In genomic region chr6:42403415-42403814, GRCh38 we compare ENCODE assay signal across 16 cellular contexts. TPM values are rescaled to one million over a fixed set of nuclear protein-coding genes. Genes with fewer than 3 reads are reported as not detected.
DNase-seq lines count a peak whose midpoint lies in the region; ATAC-seq, FAIRE-seq and TF ChIP-seq lines count a peak whose summit lies in the region.
"Had no signal": no experiment of that assay in that cellular context is flagged by ENCODE, and none has a peak within 500 bp of the region (broad histone marks: within the 10 kb centered on the region; RNA-seq: fewer than 3 reads in every experiment).

No MANE protein-coding gene starts in this region.

- peak overlapping the region; percentile 92 for H3K27ac Mint-ChIP-seq in HFFc6

- no peak for FAIRE-seq in A549 (lab: Jason Lieb, UNC)
- FAIRE-seq: endothelial cell of umbilical vein had no signal

- CTCF ChIA-PET in A549 (lab: Yijun Ruan, JAX), result interaction anchor here (0.8 to 1.8 kb wide), 2 partner anchors 15 to 144 kb away, joined by 3 to 4 read pairs; no protein-coding TSS in a partner anchor
- CTCF ChIA-PET in mammary epithelial cell (lab: Charles Lee; ENCODE audit: low non-redundant PET), result interaction anchor here (0.6 kb wide), 1 partner anchor 14 kb away, joined by 3 read pairs; no protein-coding TSS in a partner anchor

- in situ Hi-C loops in mammary epithelial cell (cut with MboI; ENCODE audit: low sequenced_read_pairs in 2 of 2), result no loop called here

- WGBS in A549 (ENCODE audit: missing lambda C conversion rate), result 86% methylated on average over 7 of the region's 7 CpGs
- 91% methylated on average over 7 of the region's 7 CpGs for WGBS in mammary epithelial cell (ENCODE audit: low coverage, missing lambda C conversion rate)

- peak overlapping the region; percentile 69 to 80; a peak in 3 of 6 replicates for H3K27ac ChIP-seq in A549
- no peak overlapping the region for H3K27ac ChIP-seq in mammary epithelial cell (ENCODE audit: insufficient read depth, low read depth, low read length)
- H3K27ac ChIP-seq: parathyroid adenoma had no signal

- peaks cover 45% of the 10 kb centered on the region for H3K4me1 ChIP-seq in A549
- peaks cover 45% of the 10 kb centered on the region for H3K4me1 ChIP-seq in mammary epithelial cell (ENCODE audit: insufficient read depth, low read length)
- H3K4me1 ChIP-seq: parathyroid adenoma had no signal

- dilution Hi-C loops in mammary epithelial cell (cut with HindIII; ENCODE audit: low sequenced_read_pairs), result no loop called here

- H3K9me3 Mint-ChIP-seq in HFFc6, result no peaks in the 10 kb centered on the region

- H3K9me3 ChIP-seq in A549 (no peaks in the 10 kb centered on the region), mammary epithelial cell (replicated peaks; ENCODE audit: insufficient read depth, low read length) (no peaks in the 10 kb centered on the region)
- H3K9me3 ChIP-seq: adrenal gland, HAP-1 had no signal

- no peaks in the 10 kb centered on the region for H4K20me1 ChIP-seq in mammary epithelial cell (ENCODE audit: insufficient read depth, low read length)

- no peak overlapping the region for H3K9ac ChIP-seq in mammary epithelial cell (ENCODE audit: insufficient read depth, low read length)
- H3K9ac ChIP-seq: parathyroid adenoma had no signal

- 0 out of 6 replicates have a peak, but pooled peaks of 1 of the 2 experiments have one; percentile 27 for ATAC-seq in A549
- no peak for ATAC-seq in left lobe of liver
- ATAC-seq: activated CD4-positive, alpha-beta T cell treated with anti-CD3 and anti-CD28 coated beads for 36 hours had no signal

- H3K27me3 Mint-ChIP-seq in HFFc6 (ENCODE audit: insufficient read depth), result no peaks in the 10 kb centered on the region
- H3K27me3 Mint-ChIP-seq: activated CD4-positive, alpha-beta T cell treated with anti-CD3 and anti-CD28 coated beads for 36 hours had no signal

- H2AFZ ChIP-seq in mammary epithelial cell (ENCODE audit: low read depth, low read length), result no peak overlapping the region
- H2AFZ ChIP-seq: parathyroid adenoma had no signal

- peaks cover 18% of the 10 kb centered on the region for H3K79me2 ChIP-seq in mammary epithelial cell (ENCODE audit: insufficient read depth, low read length)

- H3K4me2 ChIP-seq in A549, result peak overlapping the region; percentile 62; the same call in 2 of the 3 replicates
- H3K4me2 ChIP-seq in mammary epithelial cell (ENCODE audit: insufficient read depth, low read depth, low read length), result peak overlapping the region; percentile 31

- no peak for DNase-seq in A549 (ENCODE audit: low read depth in 1 of 2, low spot score in 1 of 2)
- peak; percentile 7 for DNase-seq in HFFc6
- DNase-seq in mammary epithelial cell, result peak; percentile 52
- DNase-seq in left lobe of liver (ENCODE audit: low spot score), result peak; percentile 39
- no peak for DNase-seq in H4 (ENCODE audit: low spot score)
- DNase-seq in dedifferentiated amniotic fluid mesenchymal stem cell (ENCODE audit: extremely low spot score), result no peak
- no peak for DNase-seq in midbrain (lab: John Stamatoyannopoulos, UW)
- DNase-seq in RPMI8226, result no peak
- DNase-seq: activated CD4-positive, alpha-beta T cell treated with anti-CD3 and anti-CD28 coated beads for 36 hours; adrenal gland; C1 segment of cervical spinal cord; SIG-M5; stimulated activated CD4-positive, alpha-beta T cell treated with anti-CD3 and anti-CD28 coated beads, Interleukin-2, amount 100 ng/mL, for 48 hours had no signal

- TF ChIP-seq POLR2A in A549 (IDR thresholded peaks at IDR 0.05; ENCODE audit: low read length), result no peak

- no peaks in the 10 kb centered on the region for H3K27me3 ChIP-seq in mammary epithelial cell (ENCODE audit: insufficient read depth, low read length)
- H3K27me3 ChIP-seq: adrenal gland had no signal

- peaks cover 69% of the 10 kb centered on the region for H3K4me1 Mint-ChIP-seq in HFFc6 (ENCODE audit: low read depth)

- TF ChIP-seq CTCF in A549 (IDR thresholded peaks at IDR 0.05) (no peak), HFFc6 (IDR thresholded peaks at IDR 0.05) (peak; percentile 18; the same call in 1 of the 2 replicates), mammary epithelial cell (conservative IDR thresholded peaks at IDR 0.05 in 1 of 2, IDR thresholded peaks at IDR 0.05 in 1 of 2; ENCODE audit: extremely low read depth in 1 of 2, insufficient read depth in 1 of 2, low read depth in 1 of 2, low read length in 2 of 2) (peak in 1 of 2 donors; percentile 24)

- H3K4me3 Mint-ChIP-seq in HFFc6, result peak overlapping the region; percentile 83; the same call in 1 of the 2 replicates

- intact Hi-C loops in mammary epithelial cell (cut with micrococcal nuclease), result loop anchor here (5.0 kb wide), 2 partner anchors 66 to 144 kb away; no protein-coding TSS in a partner anchor

- no peak for TF ChIP-seq RAD21 in A549 (conservative IDR thresholded peaks at IDR 0.05 in 1 of 2, IDR thresholded peaks at IDR 0.05 in 1 of 2)

- H3K36me3 ChIP-seq in mammary epithelial cell (ENCODE audit: insufficient read depth, low read length), result no peaks in the 10 kb centered on the region
- H3K36me3 ChIP-seq: adrenal gland, HAP-1 had no signal

- no peak overlapping the region for H3K4me3 ChIP-seq in A549
- no peak overlapping the region for H3K4me3 ChIP-seq in mammary epithelial cell (replicated peaks in 1 of 3; ENCODE audit: insufficient read depth in 1 of 3, low read depth in 2 of 3, low read length in 3 of 3)
- H3K4me3 ChIP-seq: adrenal gland, HAP-1 had no signal

- POLR2A ChIA-PET in A549 (lab: Yijun Ruan, JAX), result interaction anchor here (1.2 kb wide), 1 partner anchor 49 kb away, joined by 4 read pairs; the partner anchor contains the start of gene TRERF1

- no TSS peak for BruUV-seq in mammary epithelial cell (replicated peaks; lab: Mats Ljungman, UMichigan)

- TF ChIP-seq EP300 in A549 (IDR thresholded peaks at IDR 0.05), result no peak

- H3K36me3 Mint-ChIP-seq in HFFc6 (ENCODE audit: low read depth), result peaks cover 7% of the 10 kb centered on the region

TF ChIP-seq in A549, 52 proteins besides CTCF, POLR2A, EP300 and RAD21 (continues in another document):
- TF ChIP-seq ZNF302 (CRISPR knock-in tag; IDR thresholded peaks at IDR 0.05) (no peak), SREBF2 (IDR thresholded peaks at IDR 0.05) (no peak), GATA3 (IDR thresholded peaks at IDR 0.05; ENCODE audit: borderline replicate concordance) (no peak), JUN (IDR thresholded peaks at IDR 0.05) (no peak), HES2 (IDR thresholded peaks at IDR 0.05) (no peak), EHF (CRISPR knock-in tag; IDR thresholded peaks at IDR 0.05) (no peak), HEYL (CRISPR knock-in tag; IDR thresholded peaks at IDR 0.05) (no peak), FOXS1 (CRISPR knock-in tag; IDR thresholded peaks at IDR 0.05) (no peak), RFX5 (IDR thresholded peaks at IDR 0.05) (no peak), FOSB (CRISPR knock-in tag; IDR thresholded peaks at IDR 0.05) (no peak), PHF8 (IDR thresholded peaks at IDR 0.05; ENCODE audit: borderline replicate concordance, low read depth) (no peak), ATOH8 (CRISPR knock-in tag; IDR thresholded peaks at IDR 0.05; ENCODE audit: low read depth) (no peak), ZSCAN20 (CRISPR knock-in tag; IDR thresholded peaks at IDR 0.05) (no peak), MYC (IDR thresholded peaks at IDR 0.05; ENCODE audit: borderline replicate concordance, low read length) (no peak)
- TF ChIP-seq, protein P1, sequence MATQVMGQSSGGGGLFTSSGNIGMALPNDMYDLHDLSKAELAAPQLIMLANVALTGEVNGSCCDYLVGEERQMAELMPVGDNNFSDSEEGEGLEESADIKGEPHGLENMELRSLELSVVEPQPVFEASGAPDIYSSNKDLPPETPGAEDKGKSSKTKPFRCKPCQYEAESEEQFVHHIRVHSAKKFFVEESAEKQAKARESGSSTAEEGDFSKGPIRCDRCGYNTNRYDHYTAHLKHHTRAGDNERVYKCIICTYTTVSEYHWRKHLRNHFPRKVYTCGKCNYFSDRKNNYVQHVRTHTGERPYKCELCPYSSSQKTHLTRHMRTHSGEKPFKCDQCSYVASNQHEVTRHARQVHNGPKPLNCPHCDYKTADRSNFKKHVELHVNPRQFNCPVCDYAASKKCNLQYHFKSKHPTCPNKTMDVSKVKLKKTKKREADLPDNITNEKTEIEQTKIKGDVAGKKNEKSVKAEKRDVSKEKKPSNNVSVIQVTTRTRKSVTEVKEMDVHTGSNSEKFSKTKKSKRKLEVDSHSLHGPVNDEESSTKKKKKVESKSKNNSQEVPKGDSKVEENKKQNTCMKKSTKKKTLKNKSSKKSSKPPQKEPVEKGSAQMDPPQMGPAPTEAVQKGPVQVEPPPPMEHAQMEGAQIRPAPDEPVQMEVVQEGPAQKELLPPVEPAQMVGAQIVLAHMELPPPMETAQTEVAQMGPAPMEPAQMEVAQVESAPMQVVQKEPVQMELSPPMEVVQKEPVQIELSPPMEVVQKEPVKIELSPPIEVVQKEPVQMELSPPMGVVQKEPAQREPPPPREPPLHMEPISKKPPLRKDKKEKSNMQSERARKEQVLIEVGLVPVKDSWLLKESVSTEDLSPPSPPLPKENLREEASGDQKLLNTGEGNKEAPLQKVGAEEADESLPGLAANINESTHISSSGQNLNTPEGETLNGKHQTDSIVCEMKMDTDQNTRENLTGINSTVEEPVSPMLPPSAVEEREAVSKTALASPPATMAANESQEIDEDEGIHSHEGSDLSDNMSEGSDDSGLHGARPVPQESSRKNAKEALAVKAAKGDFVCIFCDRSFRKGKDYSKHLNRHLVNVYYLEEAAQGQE (IDR thresholded peaks at IDR 0.05), result no peak

RNA-seq across cellular contexts. Expression of gene TRERF1, which starts 48.3 kb away (rescaled TPM):
- polyA plus RNA-seq in A549 (2011; rRNA removed), result 2.4 and 3.8 TPM in 2 replicates
- 3.0 and 4.1 TPM in 2 replicates for polyA plus RNA-seq in A549 (2012; cell fraction: cytosol; rRNA removed)
- 7.9 and 8.2 TPM in 2 replicates for polyA plus RNA-seq in A549 (2012; cell fraction: nucleus; rRNA removed)
- polyA plus RNA-seq in A549 (2017; fragmentation: RNase III; extraction: RNeasy Plus Mini Kit Qiagen cat#74134 plus additional on column Dnase treatment), result 3.3 to 3.6 TPM (median 3.5 TPM) in 3 replicates
- polyA minus RNA-seq in A549 (2011; rRNA and poly(A)+ RNA removed), result 4.5 and 5.6 TPM in 2 replicates
- 10 to 100 TPM; 10.5 to 16.4 (median 15.2) TPM for total RNA-seq in HFFc6 (2021; fragmentation: NEBNext Ultra II Directional; extraction: Animal tissue kit (Norgen Biotek cat#: 25700))
- 1 to 10 TPM in 1 of 2 donors, under 1 TPM in 1; 0.33 to 4.9 TPM for total RNA-seq in mammary epithelial cell
- polyA plus RNA-seq in mammary epithelial cell, result 3.7 TPM
- 10.7 TPM for polyA minus RNA-seq in mammary epithelial cell
- 0.58 TPM for total RNA-seq in left lobe of liver
- 4.3 and 5.2 TPM in 2 replicates for total RNA-seq in H4 (2014; rRNA removed; shearing (Covaris generic))

Comparison
In these comparisons a context has a peak if more than half of its experiments do, and no peak if none do; other contexts are left out.
1. DNase-seq: peak in HFFc6 (single experiment), mammary epithelial cell (single experiment) and left lobe of liver (single experiment); none in A549 (0 of 2), H4 (single experiment), dedifferentiated amniotic fluid mesenchymal stem cell (single experiment), midbrain (single experiment) and RPMI8226 (single experiment).